Comparison of ENCODE assay signal across 8 cellular contexts in the genomic region with DNA sequence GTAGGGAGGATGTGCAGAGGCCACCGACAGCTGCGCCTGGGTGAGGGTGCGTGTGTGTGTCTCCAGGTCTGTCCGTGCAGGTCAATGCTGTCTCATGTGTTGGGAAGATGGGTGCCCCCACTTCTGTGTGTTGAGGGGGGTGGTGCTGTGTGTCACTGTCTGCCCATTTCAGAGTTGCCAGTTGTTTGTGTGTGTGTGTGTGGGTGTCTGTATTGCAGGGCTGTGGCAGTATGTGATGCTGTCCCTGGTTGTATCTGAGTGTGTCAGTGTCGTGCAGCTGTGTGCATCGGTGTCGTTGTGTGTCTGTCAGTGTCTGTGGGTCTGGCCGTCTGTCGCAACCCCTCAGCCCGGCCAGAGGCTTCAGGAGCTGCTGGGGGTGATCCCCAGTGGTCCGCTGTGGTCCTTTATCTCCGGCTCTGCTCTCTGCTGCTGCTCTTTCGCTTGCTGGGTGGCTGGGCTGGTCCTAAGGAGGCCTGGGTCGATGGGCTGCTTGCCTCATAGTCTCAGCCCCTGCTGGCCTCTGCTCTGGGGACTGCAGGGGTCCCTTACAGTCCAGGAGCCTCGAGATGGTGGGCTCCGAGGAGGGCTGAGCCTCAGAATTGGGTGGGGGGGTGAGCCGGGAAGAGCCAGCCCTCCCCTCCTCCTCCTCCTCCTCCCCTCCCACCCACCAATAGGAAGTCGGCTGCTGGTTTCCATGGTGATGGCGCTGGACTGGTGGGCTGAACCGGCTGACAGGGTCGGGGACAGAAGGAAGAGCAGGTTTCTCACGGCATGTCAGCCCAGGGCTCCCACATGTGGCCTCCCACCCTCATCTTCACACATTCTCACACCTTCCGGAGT. TPM values are rescaled to one million over a fixed set of nuclear protein-coding genes. Genes with fewer than 3 reads are reported as not detected.
A peak's percentile ranks its signal among the peaks of the same experiment; 100 is the strongest.
DNase-seq lines count a peak whose midpoint lies in the region; ATAC-seq and TF ChIP-seq lines count a peak whose summit lies in the region.

Gene TSPOAP1, minus strand, starts transcription at position 601 of the 840 bp plus-strand sequence. CDS start 875 bp downstream, outside the sequence.

- H3K27me3 Mint-ChIP-seq in endothelial cell (ENCODE audit: unreplicated experiment): peaks cover 23% of the 10 kb centered on the region

- ATAC-seq in GM18505 (IDR thresholded peaks at IDR 0.05; ENCODE audit: unreplicated experiment): peak; percentile 2

- no peak for TF ChIP-seq CTCF in HL-60 (IDR thresholded peaks at IDR 0.05; ENCODE audit: insufficient read depth, low read length)
- TF ChIP-seq CTCF in endothelial cell (IDR thresholded peaks at IDR 0.05; ENCODE audit: unreplicated experiment): no peak

- no peak for TF ChIP-seq POLR2A in GM18505 (IDR thresholded peaks at IDR 0.05; ENCODE audit: borderline replicate concordance, extremely low read depth, insufficient read depth, insufficient read length)

- H3K4me1 ChIP-seq in rectal smooth muscle tissue (ENCODE audit: control insufficient read depth, insufficient read depth, low read length): peaks cover 8% of the 10 kb centered on the region

- peak within 1 kb of the TSS; percentile 2 for H3K4me3 Mint-ChIP-seq in endothelial cell (ENCODE audit: unreplicated experiment)

- no peaks in the 10 kb centered on the region for H3K27me3 ChIP-seq in HL-60 (ENCODE audit: insufficient read depth, poor library complexity, severe bottlenecking)
- peaks cover 2% of the 10 kb centered on the region for H3K27me3 ChIP-seq in rectal smooth muscle tissue (ENCODE audit: control insufficient read depth, insufficient read depth, low read length)

- no peak within 1 kb of the TSS for H3K9ac ChIP-seq in rectal smooth muscle tissue (ENCODE audit: low read length)

- no peaks in the 10 kb centered on the region for H3K36me3 Mint-ChIP-seq in endothelial cell (ENCODE audit: low read depth, unreplicated experiment)

- H3K27ac ChIP-seq in HL-60 (replicated peaks) (peak within 1 kb of the TSS; percentile 100), rectal smooth muscle tissue (ENCODE audit: low read depth, low read length) (no peak within 1 kb of the TSS)

- DNase-seq in HL-60 (ENCODE audit: low read depth in 1 of 2, low spot score in 1 of 2) (peak; percentile 88 to 90), endothelial cell (ENCODE audit: low spot score) (no peak), DMS153 (lab: John Stamatoyannopoulos, UW) (no peak), OCI-M2 (lab: John Stamatoyannopoulos, UW; ENCODE audit: unreplicated experiment) (no peak), NCI-H2081 (lab: John Stamatoyannopoulos, UW) (no peak)
- peak; percentile 82 to 88 for DNase-seq in activated CD4-positive, alpha-beta T cell treated with anti-CD3 and anti-CD28 coated beads, Interleukin-2, amount 50 U/mL, for 24 hours (ENCODE audit: low read depth in 1 of 2, low spot score in 1 of 2)

- no peak within 1 kb of the TSS for H3K27ac Mint-ChIP-seq in endothelial cell (ENCODE audit: unreplicated experiment)

- H3K4me3 ChIP-seq in HL-60 (replicated peaks; ENCODE audit: insufficient read depth, low read length) (peak within 1 kb of the TSS; percentile 8), rectal smooth muscle tissue (ENCODE audit: low read length) (peak within 1 kb of the TSS; percentile 43)

- no peaks in the 10 kb centered on the region for H3K9me3 Mint-ChIP-seq in endothelial cell (ENCODE audit: unreplicated experiment)

- no peaks in the 10 kb centered on the region for H3K36me3 ChIP-seq in rectal smooth muscle tissue (ENCODE audit: control insufficient read depth, insufficient read depth, low read length)

- peaks cover 12% of the 10 kb centered on the region for H3K4me1 Mint-ChIP-seq in endothelial cell (ENCODE audit: unreplicated experiment)

RNA-seq across cellular contexts. Expression of gene TSPOAP1, which starts in this region (rescaled TPM):
- total RNA-seq in endothelial cell (ENCODE audit: unreplicated experiment): 1.3 TPM

Comparison
In these comparisons a context has a peak if more than half of its experiments do, and no peak if none do; other contexts are left out.
1. DNase-seq: peak in HL-60 (2 of 2) and activated CD4-positive, alpha-beta T cell treated with anti-CD3 and anti-CD28 coated beads, Interleukin-2, amount 50 U/mL, for 24 hours (2 of 2); none in endothelial cell (single experiment), DMS153 (single experiment), OCI-M2 (single experiment) and NCI-H2081 (0 of 2).